ENCODE assay signal across 1 cellular context in genomic region chr6:53793318-53793975, GRCh38.
A peak's percentile ranks its signal among the peaks of the same experiment; 100 is the strongest.
TF ChIP-seq lines count a peak whose summit lies in the region.

No MANE protein-coding gene starts in this region.

TF ChIP-seq in HCT116, 20 proteins besides CTCF, POLR2A, EP300 and RAD21 (continued from another document):
- no peak for TF ChIP-seq REST (IDR thresholded peaks at IDR 0.05; ENCODE audit: low read depth)
- TF ChIP-seq EZH2 (IDR thresholded peaks at IDR 0.05) = no peak
- peak; percentile 63 for TF ChIP-seq JUND (IDR thresholded peaks at IDR 0.05)
- TF ChIP-seq EGR1 (IDR thresholded peaks at IDR 0.05; ENCODE audit: low read depth) = 0 out of 2 replicates have a peak, but pooled peaks have one; percentile 35
- TF ChIP-seq ZFX (IDR thresholded peaks at IDR 0.05) = no peak
- no peak; the same call in 1 of the 2 replicates for TF ChIP-seq ELF1 (IDR thresholded peaks at IDR 0.05; ENCODE audit: borderline replicate concordance, low read depth)
- no peak for TF ChIP-seq SRF (IDR thresholded peaks at IDR 0.05; ENCODE audit: low read depth)
- peak; percentile 23; the same call in 1 of the 2 replicates for TF ChIP-seq SIN3A (IDR thresholded peaks at IDR 0.05; ENCODE audit: low read depth)
- no peak for TF ChIP-seq ATF3 (IDR thresholded peaks at IDR 0.05)
- peak; percentile 51; the same call in 1 of the 2 replicates for TF ChIP-seq CBX3 (IDR thresholded peaks at IDR 0.05; ENCODE audit: low read depth)
